Comparison of ENCODE assay signal across 17 cellular contexts in the genomic region with DNA sequence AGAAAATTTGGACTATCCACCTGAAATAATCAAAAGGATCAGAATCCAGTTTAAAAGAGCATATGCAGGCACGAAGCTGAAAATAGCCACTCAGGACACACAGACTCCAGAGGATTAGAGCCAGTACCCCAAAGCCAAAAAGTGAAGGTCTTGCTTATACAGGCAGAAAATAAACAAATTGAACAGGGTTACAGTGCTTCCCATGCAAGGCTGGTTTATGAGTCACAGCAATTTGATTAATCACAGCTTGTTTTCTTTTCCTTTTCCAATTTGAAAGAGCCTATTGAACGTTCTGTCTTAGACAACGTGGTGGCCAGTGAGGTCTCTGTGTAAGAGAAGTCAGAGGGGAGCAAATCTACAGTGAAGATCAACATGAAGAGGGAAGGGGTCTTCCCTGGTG. TPM values are rescaled to one million over a fixed set of nuclear protein-coding genes. Genes with fewer than 3 reads are reported as not detected.
DNase-seq lines count a peak whose midpoint lies in the region; ATAC-seq, FAIRE-seq and TF ChIP-seq lines count a peak whose summit lies in the region.
"Had no signal": no experiment of that assay in that cellular context is flagged by ENCODE, and none has a peak within 500 bp of the region (broad histone marks: within the 10 kb centered on the region; RNA-seq: fewer than 3 reads in every experiment).

No MANE protein-coding gene starts in this region.

- H3K9me3 ChIP-seq in Loucy (ENCODE audit: insufficient read depth, low read depth, low read length): no peaks in the 10 kb centered on the region

- H3K9me3 Mint-ChIP-seq in endothelial cell (ENCODE audit: unreplicated experiment): peaks cover 3% of the 10 kb centered on the region
- H3K9me3 Mint-ChIP-seq: activated T-helper 17 cell treated with anti-CD3 and anti-CD28 coated beads, Interleukin-2, amount 50 U/mL, for 72 hours had no signal

- no peak for TF ChIP-seq CTCF in AG04449 (IDR thresholded peaks at IDR 0.05; ENCODE audit: insufficient read depth, low read length, missing control alignments)
- no peak for TF ChIP-seq CTCF in Loucy (conservative IDR thresholded peaks at IDR 0.05; ENCODE audit: low read length)
- no peak for TF ChIP-seq CTCF in choroid plexus epithelial cell (conservative IDR thresholded peaks at IDR 0.05; ENCODE audit: low read depth, low read length)
- TF ChIP-seq CTCF in endothelial cell (IDR thresholded peaks at IDR 0.05; ENCODE audit: unreplicated experiment): no peak

- POLR2A ChIA-PET in AG04449 (lab: Yijun Ruan, JAX): no interaction called here

- H3K36me3 ChIP-seq in Loucy (ENCODE audit: insufficient read depth, low read length): no peaks in the 10 kb centered on the region
- H3K36me3 ChIP-seq: tibial artery had no signal

- DNase-seq in AG04449 (ENCODE audit: low read depth, low spot score) (peak; percentile 12), choroid plexus epithelial cell (ENCODE audit: low read depth) (peak; percentile 44), kidney glomerular epithelial cell (lab: John Stamatoyannopoulos, UW) (peak; percentile 49), NCI-H82 treated with DMSO at 0.1 percent for 48 hours (lab: John Stamatoyannopoulos, UW; ENCODE audit: unreplicated experiment) (no peak), endothelial cell (ENCODE audit: low spot score) (no peak), H54 (ENCODE audit: insufficient read length, low spot score) (no peak)
- DNase-seq: 8988T; activated CD4-positive, alpha-beta T cell treated with anti-CD3 and anti-CD28 coated beads, Interleukin-2, amount 50 U/mL, for 1 hour; MV-4-11; NCI-H345; nephron progenitor cell; T-helper 2 cell; tibial artery had no signal

- no peak overlapping the region for H3K4me2 ChIP-seq in Loucy (ENCODE audit: low read depth, low read length, poor library complexity, severe bottlenecking)

- peaks cover 12% of the 10 kb centered on the region for H3K36me3 Mint-ChIP-seq in endothelial cell (ENCODE audit: low read depth, unreplicated experiment)

- H2AFZ ChIP-seq in Loucy (ENCODE audit: low read length): 0 out of 2 replicates have a peak overlapping the region, but pooled peaks have one; percentile 9

- no peak overlapping the region for H3K4me3 ChIP-seq in AG04449 (ENCODE audit: low read depth, low read length)
- H3K4me3 ChIP-seq in Loucy (ENCODE audit: low read length, poor library complexity, severe bottlenecking): no peak overlapping the region
- no peak overlapping the region for H3K4me3 ChIP-seq in choroid plexus epithelial cell (ENCODE audit: low read depth, low read length)
- H3K4me3 ChIP-seq: tibial artery had no signal

- H3K27me3 Mint-ChIP-seq in endothelial cell (ENCODE audit: unreplicated experiment): peaks cover 4% of the 10 kb centered on the region
- H3K27me3 Mint-ChIP-seq: activated T-helper 17 cell treated with anti-CD3 and anti-CD28 coated beads, Interleukin-2, amount 50 U/mL, for 72 hours had no signal

- H3K4me1 ChIP-seq in Loucy (ENCODE audit: insufficient read depth, low read length, poor library complexity, severe bottlenecking): no peaks in the 10 kb centered on the region

- H3K27me3 ChIP-seq in Loucy (ENCODE audit: insufficient read depth, low read length, poor library complexity, severe bottlenecking): no peaks in the 10 kb centered on the region
- H3K27me3 ChIP-seq: tibial artery had no signal

- no peak overlapping the region for H3K27ac Mint-ChIP-seq in endothelial cell (ENCODE audit: unreplicated experiment)
- H3K27ac Mint-ChIP-seq: activated T-helper 17 cell treated with anti-CD3 and anti-CD28 coated beads, Interleukin-2, amount 50 U/mL, for 72 hours; nephron progenitor cell had no signal

- no peak for TF ChIP-seq POLR2A in H54 (IDR thresholded peaks at IDR 0.05; ENCODE audit: low read depth, low read length)

- no peaks in the 10 kb centered on the region for H3F3A ChIP-seq in Loucy (ENCODE audit: low read depth)

- no peak overlapping the region for H3K4me3 Mint-ChIP-seq in endothelial cell (ENCODE audit: unreplicated experiment)
- H3K4me3 Mint-ChIP-seq: activated T-helper 17 cell treated with anti-CD3 and anti-CD28 coated beads, Interleukin-2, amount 50 U/mL, for 72 hours; nephron progenitor cell had no signal

- no peak for ATAC-seq in HG02588 (IDR thresholded peaks at IDR 0.05; ENCODE audit: unreplicated experiment)
- ATAC-seq: activated T-helper 17 cell treated with anti-CD3 and anti-CD28 coated beads, Interleukin-2, amount 50 U/mL, for 72 hours had no signal

- no peaks in the 10 kb centered on the region for H3K4me1 Mint-ChIP-seq in endothelial cell (ENCODE audit: unreplicated experiment)
- H3K4me1 Mint-ChIP-seq: activated T-helper 17 cell treated with anti-CD3 and anti-CD28 coated beads, Interleukin-2, amount 50 U/mL, for 72 hours had no signal

- H3K9ac ChIP-seq in Loucy (ENCODE audit: low read depth, low read length, poor library complexity, severe bottlenecking): no peak overlapping the region

- no peaks in the 10 kb centered on the region for H3K79me2 ChIP-seq in Loucy (ENCODE audit: insufficient read depth, low read length)

- CTCF ChIA-PET in AG04449 (lab: Yijun Ruan, JAX): interaction anchor here (0.8 to 2.3 kb wide), 9 partner anchors 8 to 258 kb away, joined by 3 to 14 read pairs (median 4); no protein-coding TSS in a partner anchor

- H3K9me2 ChIP-seq in Loucy (replicated peaks; ENCODE audit: low read depth, low read length): no peaks in the 10 kb centered on the region

- H4K20me1 ChIP-seq in Loucy (ENCODE audit: insufficient read depth, low read length, poor library complexity, severe bottlenecking): no peaks in the 10 kb centered on the region

- FAIRE-seq in H54 (lab: Jason Lieb, UNC): no peak
- FAIRE-seq: frontal cortex had no signal

RNA-seq across cellular contexts. Expression of a gene that starts 10.2 kb away (rescaled TPM):
- total RNA-seq in endothelial cell (ENCODE audit: unreplicated experiment): 2.4 TPM
- total RNA-seq: activated T-helper 17 cell treated with anti-CD3 and anti-CD28 coated beads, Interleukin-2, amount 50 U/mL, for 72 hours had no signal

RNA-seq across cellular contexts. Expression of a gene that starts 11.2 kb away (rescaled TPM):
- total RNA-seq in endothelial cell (ENCODE audit: unreplicated experiment): 0.69 TPM
- total RNA-seq: activated T-helper 17 cell treated with anti-CD3 and anti-CD28 coated beads, Interleukin-2, amount 50 U/mL, for 72 hours had no signal

Comparison
In these comparisons a context has a peak if more than half of its experiments do, and no peak if none do; other contexts are left out.
1. DNase-seq: peak in AG04449 (single experiment), choroid plexus epithelial cell (single experiment) and kidney glomerular epithelial cell (single experiment); none in NCI-H82 treated with DMSO at 0.1 percent for 48 hours (single experiment), endothelial cell (single experiment) and H54 (single experiment).